Comparison of ENCODE assay signal across 20 cellular contexts in genomic region chr9:22921742-22922141, GRCh38.
"Had no signal": no experiment of that assay in that cellular context is flagged by ENCODE, and none has a peak within 500 bp of the region (broad histone marks: within the 10 kb centered on the region; RNA-seq: fewer than 3 reads in every experiment).

No MANE protein-coding gene starts in this region.

- H3K27me3 ChIP-seq: adrenal gland, SJSA1 had no signal

- H3K4me1 ChIP-seq: adrenal gland, SJSA1 had no signal

- DNase-seq: activated B cell treated with CpG ODN at 0.5 μM for 24 hours; activated CD4-positive, alpha-beta memory T cell treated with anti-CD3 and anti-CD28 coated beads, Interleukin-2, amount 10 ng/mL, durations not matched to agents 7 days and 5 days; activated CD4-positive, alpha-beta T cell treated with anti-CD3 and anti-CD28 coated beads for 36 hours; activated CD4-positive, alpha-beta T cell treated with anti-CD3 and anti-CD28 coated beads, Interleukin-2, amount 50 U/mL, for 1 hour; activated naive CD4-positive, alpha-beta T cell treated with anti-CD3 and anti-CD28 coated beads, Interleukin-2, amount 50 U/mL, for 16 hours; activated naive CD8-positive, alpha-beta T cell treated with anti-CD3 and anti-CD28 coated beads, Interleukin-2, amount 10 ng/mL, durations not matched to agents 7 days and 5 days; activated T-cell treated with anti-CD3 and anti-CD28 coated beads for 4 hours; adrenal gland; anterior cingulate cortex; NCI-H1092; NCI-H1417; NCI-H187; NCI-H2081; NCI-H510A treated with DMSO at 0.1 percent for 48 hours; NCI-H774; NK-92 treated with Interleukin-12 subunit alpha and Interleukin-12 subunit beta, amount 100 ng/mL, for 24 hours; PC-3; SHP77 had no signal

- H3K27ac ChIP-seq: adrenal gland, KMS-11, SJSA1 had no signal

- H3K9me3 ChIP-seq: adrenal gland, SJSA1 had no signal

- H3K9ac ChIP-seq: KMS-11 had no signal

- H3K4me3 ChIP-seq: adrenal gland, SJSA1 had no signal

- H3K4me2 ChIP-seq: KMS-11 had no signal

- H3K36me3 ChIP-seq: adrenal gland, SJSA1 had no signal
